11 cellular contexts compared by ENCODE assay signal in genomic region chr10:29160110-29160669, GRCh38.
DNase-seq lines count a peak whose midpoint lies in the region; ATAC-seq, FAIRE-seq and TF ChIP-seq lines count a peak whose summit lies in the region.
"Had no signal": no experiment of that assay in that cellular context is flagged by ENCODE, and none has a peak within 500 bp of the region (broad histone marks: within the 10 kb centered on the region; RNA-seq: fewer than 3 reads in every experiment).

No MANE protein-coding gene starts in this region.

- WGBS in HepG2 (ENCODE audit: low lambda C conversion rate) = 40% methylated on average over 7 of the region's 7 CpGs
- WGBS in right lobe of liver (ENCODE audit: insufficient coverage, low coverage, low lambda C conversion rate, missing lambda C conversion rate) = 71% methylated on average over 2 of the region's 7 CpGs
- WGBS in spleen, 5 donors = 78 to 91% (median 87%) methylated on average over 7 of the region's 7 CpGs

- in situ Hi-C loops in HepG2 (cut with HindIII; ENCODE audit: extremely low pct_ligation_motif_present, low pct_unique_long_range_greater_than_20kb) = no loop called here

- no peak for ATAC-seq in HepG2
- no peak for ATAC-seq in right lobe of liver
- no peak for ATAC-seq in GM19467 (IDR thresholded peaks at IDR 0.05; ENCODE audit: unreplicated experiment)

- TF ChIP-seq EP300 in HepG2 (IDR thresholded peaks at IDR 0.05; ENCODE audit: low read depth in 2 of 2, low read length in 2 of 2) (no peak), HepG2 (CRISPR knock-in tag; IDR thresholded peaks at IDR 0.05; ENCODE audit: borderline replicate concordance) (no peak)

- no peak for TF ChIP-seq RAD21 in HepG2 (CRISPR knock-in tag; IDR thresholded peaks at IDR 0.05)

- H3K9me3 ChIP-seq in HepG2 (ENCODE audit: low read length) (no peaks in the 10 kb centered on the region), right lobe of liver (no peaks in the 10 kb centered on the region), spleen (peaks cover 0 to 12% (median 2%) of the 10 kb centered on the region in 8 donors)
- H3K9me3 ChIP-seq: transverse colon had no signal

- no peaks in the 10 kb centered on the region for H3K79me2 ChIP-seq in HepG2 (ENCODE audit: insufficient read depth, low read length)

- H3K27me3 ChIP-seq in HepG2 (ENCODE audit: control insufficient read depth in 1 of 2, insufficient read depth in 2 of 2, low read length in 2 of 2) (peaks cover 0 to 8% of the 10 kb centered on the region in 2 experiments; a peak in 2 of 5 replicates), right lobe of liver (no peaks in the 10 kb centered on the region), spleen (replicated peaks in 1 of 7) (no peaks in the 10 kb centered on the region)
- H3K27me3 ChIP-seq: transverse colon had no signal

- H3K4me1 ChIP-seq in HepG2 (ENCODE audit: insufficient read depth, low read length) (no peaks in the 10 kb centered on the region), right lobe of liver (no peaks in the 10 kb centered on the region), spleen (no peaks in the 10 kb centered on the region)
- H3K4me1 ChIP-seq: transverse colon had no signal

- no peak overlapping the region for H3K27ac ChIP-seq in HepG2 (ENCODE audit: extremely low read length, insufficient read depth, low read length)
- H3K27ac ChIP-seq in right lobe of liver = no peak overlapping the region
- H3K27ac ChIP-seq in spleen = no peak overlapping the region
- H3K27ac ChIP-seq: transverse colon had no signal

- TF ChIP-seq POLR2A in HepG2 (IDR thresholded peaks at IDR 0.05; ENCODE audit: insufficient read depth in 1 of 2, low read depth in 2 of 2, low read length in 2 of 2) (no peak), right lobe of liver (IDR thresholded peaks at IDR 0.05) (no peak), spleen (IDR thresholded peaks at IDR 0.05) (no peak)

- POLR2A ChIA-PET in HepG2 (lab: Yijun Ruan, JAX) = no interaction called here

- H2AFZ ChIP-seq in HepG2 (ENCODE audit: low read length) = no peak overlapping the region

- CTCF ChIA-PET in HepG2 (lab: Yijun Ruan, JAX; ENCODE audit: low intra/inter-chr PET ratio, low total read pairs) = no interaction called here

- no peak overlapping the region for H3K9ac ChIP-seq in HepG2 (ENCODE audit: insufficient read depth, low read depth, low read length)

- BruUV-seq in HepG2 (replicated peaks; lab: Mats Ljungman, UMichigan) = no TSS peak

- no peak for FAIRE-seq in HepG2 (lab: Jason Lieb, UNC)

- no peaks in the 10 kb centered on the region for H3K36me3 ChIP-seq in HepG2 (replicated peaks in 1 of 2; ENCODE audit: control insufficient read depth in 1 of 2, insufficient read depth in 2 of 2, low read length in 2 of 2)
- no peaks in the 10 kb centered on the region for H3K36me3 ChIP-seq in right lobe of liver
- H3K36me3 ChIP-seq in spleen = no peaks in the 10 kb centered on the region
- H3K36me3 ChIP-seq: transverse colon had no signal

- TF ChIP-seq CTCF in HepG2 (CRISPR knock-in tag; IDR thresholded peaks at IDR 0.05) (no peak), right lobe of liver (IDR thresholded peaks at IDR 0.05) (no peak), spleen (IDR thresholded peaks at IDR 0.05 in 8 of 11, conservative IDR thresholded peaks at IDR 0.05 in 3 of 11) (no peak)

- DNase-seq in HepG2 (ENCODE audit: low spot score) (peak; percentile 25), right lobe of liver (no peak), amniotic epithelial cell (ENCODE audit: low read depth) (peak; percentile 85), iPS DF 19.7 (ENCODE audit: low read depth, low spot score) (peak; percentile 74), spleen (no peak), KG1 (lab: John Stamatoyannopoulos, UW) (no peak)
- DNase-seq in activated CD8-positive, alpha-beta memory T cell treated with anti-CD3 and anti-CD28 coated beads, Interleukin-2, amount 50 U/mL, for 48 hours = no peak
- DNase-seq: activated T-cell treated with anti-CD3 and anti-CD28 coated beads, Interleukin-2, amount 50 U/mL, for 48 hours; stimulated activated CD4-positive, alpha-beta T cell treated with anti-CD3 and anti-CD28 coated beads, Interleukin-4, amount 100 ng/mL, for 1 hour; transverse colon had no signal

- no peak overlapping the region for H3K4me3 ChIP-seq in HepG2 (replicated peaks in 1 of 3; ENCODE audit: insufficient read depth in 1 of 3, low read depth in 2 of 3, low read length in 3 of 3)
- H3K4me3 ChIP-seq in right lobe of liver = no peak overlapping the region
- no peak overlapping the region for H3K4me3 ChIP-seq in spleen
- H3K4me3 ChIP-seq: transverse colon had no signal

- intact Hi-C loops in HepG2 (cut with micrococcal nuclease; ENCODE audit: unreplicated experiment) (no loop called here), right lobe of liver (cut with DNase I) (no loop called here), spleen (cut with DNase I; ENCODE audit: low total_unique reads) (no loop called here)

- no peaks in the 10 kb centered on the region for H4K20me1 ChIP-seq in HepG2 (ENCODE audit: insufficient read depth, low read length)

- no peak overlapping the region for H3K4me2 ChIP-seq in HepG2 (ENCODE audit: low read depth, low read length)

TF ChIP-seq in HepG2, 621 proteins besides CTCF, POLR2A, EP300 and RAD21:
- TF ChIP-seq DNMT3B (CRISPR knock-in tag; conservative IDR thresholded peaks at IDR 0.05) (no peak), FOSL2 (CRISPR knock-in tag; IDR thresholded peaks at IDR 0.05) (peak; percentile 54)

Comparison
In these comparisons a context has a peak if more than half of its experiments do, and no peak if none do; other contexts are left out.
1. DNase-seq: peak in HepG2 (single experiment), amniotic epithelial cell (single experiment) and iPS DF 19.7 (single experiment); none in right lobe of liver (0 of 3), spleen (single experiment), KG1 (single experiment) and activated CD8-positive, alpha-beta memory T cell treated with anti-CD3 and anti-CD28 coated beads, Interleukin-2, amount 50 U/mL, for 48 hours (single experiment).